17 cellular contexts compared by ENCODE assay signal in the genomic region with DNA sequence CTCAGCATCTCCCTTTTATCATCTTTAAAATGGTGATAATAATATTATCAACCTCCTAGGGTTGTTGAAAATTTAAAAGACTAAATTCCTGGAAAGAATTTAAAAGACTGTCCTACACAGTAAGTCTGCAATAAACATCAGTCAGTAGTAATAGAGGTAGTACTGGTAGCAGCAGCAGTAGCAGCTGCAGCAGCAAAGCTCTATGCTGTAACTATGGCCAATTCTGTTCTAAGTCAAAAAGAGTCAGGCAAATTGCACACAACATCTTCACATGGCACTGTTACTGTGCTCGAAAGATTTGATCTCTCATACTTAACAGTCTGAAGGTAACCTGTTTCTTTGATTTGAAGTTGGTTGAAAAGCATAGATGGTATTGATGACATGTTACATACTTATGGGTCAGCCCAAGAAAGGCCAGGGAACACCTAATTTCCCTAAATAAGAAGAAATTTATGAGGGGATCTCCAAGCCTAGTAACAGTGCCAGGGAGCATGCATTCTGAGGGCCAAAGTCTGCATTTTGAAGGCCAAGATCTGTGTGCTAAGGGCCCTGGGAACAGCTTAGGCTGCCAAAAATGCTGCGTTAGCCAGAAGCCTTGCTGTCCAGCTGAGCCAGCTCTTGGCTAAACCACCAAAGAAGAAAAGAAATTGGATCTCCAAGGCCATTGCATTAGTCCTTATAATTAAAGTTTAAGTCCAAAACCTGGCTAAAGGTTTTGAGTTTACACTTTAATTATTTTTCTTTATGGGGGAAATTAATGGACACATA.
"Had no signal": no experiment of that assay in that cellular context is flagged by ENCODE, and none has a peak within 500 bp of the region (broad histone marks: within the 10 kb centered on the region; RNA-seq: fewer than 3 reads in every experiment).

No MANE protein-coding gene starts in this region.

- H3K9me3 ChIP-seq: adrenal gland, esophagus muscularis mucosa, sigmoid colon, spleen, stomach had no signal

- H3K4me1 ChIP-seq: adrenal gland, esophagus muscularis mucosa, sigmoid colon, stomach had no signal

- H3K27me3 ChIP-seq: adrenal gland, esophagus muscularis mucosa, sigmoid colon, spleen, stomach had no signal

- H3K27ac ChIP-seq: adrenal gland, esophagus muscularis mucosa, sigmoid colon, spleen, stomach had no signal

- ATAC-seq: naive thymus-derived CD4-positive, alpha-beta T cell; WTC11 had no signal

- DNase-seq: activated CD4-positive, alpha-beta memory T cell treated with anti-CD3 and anti-CD28 coated beads, Interleukin-2, amount 10 ng/mL, durations not matched to agents 7 days and 5 days; activated CD4-positive, alpha-beta T cell treated with anti-CD3 and anti-CD28 coated beads for 4 hours; activated naive CD4-positive, alpha-beta T cell treated with anti-CD3 and anti-CD28 coated beads, Interleukin-2, amount 50 U/mL, for 16 hours; activated T-cell treated with anti-CD3 and anti-CD28 coated beads, Interleukin-2, amount 50 U/mL, for 24 hours; adrenal gland; central memory CD4-positive, alpha-beta T cell; cortex of kidney; effector CD4-positive, alpha-beta T cell; naive thymus-derived CD4-positive, alpha-beta T cell; sigmoid colon; spleen; stimulated activated CD4-positive, alpha-beta T cell treated with anti-CD3 and anti-CD28 coated beads, Interleukin-1b, Interleukin-23, amount 100 ng/mL, for 48 hours; stomach; SW 1271 had no signal

- H3K4me3 ChIP-seq: adrenal gland, esophagus muscularis mucosa, lung, sigmoid colon, spleen, stomach had no signal

- H3K36me3 ChIP-seq: adrenal gland, esophagus muscularis mucosa, sigmoid colon had no signal
